Comparison of ENCODE assay signal across 15 cellular contexts in genomic region chr4:113524505-113525186, GRCh38.
DNase-seq lines count a peak whose midpoint lies in the region; ATAC-seq and TF ChIP-seq lines count a peak whose summit lies in the region.
"Had no signal": no experiment of that assay in that cellular context is flagged by ENCODE, and none has a peak within 500 bp of the region (broad histone marks: within the 10 kb centered on the region; RNA-seq: fewer than 3 reads in every experiment).

No MANE protein-coding gene starts in this region.

- intact Hi-C loops in transverse colon (cut with DNase I; ENCODE audit: low total_unique reads) = no loop called here

- H3K9ac ChIP-seq in OCI-LY3 (ENCODE audit: low read length) (peak overlapping the region; percentile 7; the same call in 1 of the 2 replicates), H9 (ENCODE audit: extremely low read depth, insufficient read length, low read length) (no peak overlapping the region), mesenchymal stem cell (ENCODE audit: low read length) (no peak overlapping the region)

- H3K27me3 ChIP-seq in OCI-LY3 (ENCODE audit: low read depth, low read length) (no peaks in the 10 kb centered on the region), H9 (ENCODE audit: insufficient read depth, low read length) (no peaks in the 10 kb centered on the region), transverse colon (no peaks in the 10 kb centered on the region), mesenchymal stem cell (ENCODE audit: control insufficient read depth in 1 of 2, insufficient read depth in 1 of 2, low read length in 2 of 2) (no peaks in the 10 kb centered on the region)
- H3K27me3 ChIP-seq: tibial nerve had no signal

- peaks cover 0 to 10% of the 10 kb centered on the region in 2 experiments; a peak in 2 of 4 replicates for H3K4me1 Mint-ChIP-seq in H9

- no peak overlapping the region for H2AK5ac ChIP-seq in H9 (ENCODE audit: insufficient read length, low read length)
- no peak overlapping the region for H2AK5ac ChIP-seq in mesenchymal stem cell (ENCODE audit: low read length, severe bottlenecking)

- no peak overlapping the region for H2BK12ac ChIP-seq in H9 (ENCODE audit: insufficient read length, low read depth, low read length)
- no peak overlapping the region for H2BK12ac ChIP-seq in mesenchymal stem cell (ENCODE audit: low read length in 2 of 2)

- no peak overlapping the region for H3K4me3 Mint-ChIP-seq in H9
- H3K4me3 Mint-ChIP-seq: CD4-positive, CD25-positive, alpha-beta regulatory T cell had no signal

- no CpG with 5 or more reads among the region's 2 CpGs for WGBS in H9 (ENCODE audit: extremely low coverage, insufficient read length, low lambda C conversion rate)
- WGBS in transverse colon (ENCODE audit: low coverage in 1 of 2), 2 donors = 88 to 100% methylated on average over 2 of the region's 2 CpGs
- 100% methylated on average over 1 of the region's 2 CpGs for WGBS in mesenchymal stem cell

- no peak overlapping the region for H3K56ac ChIP-seq in H9 (ENCODE audit: insufficient read length, low read depth, low read length)

- no peaks in the 10 kb centered on the region for H3K27me3 Mint-ChIP-seq in H9 (ENCODE audit: low read depth)
- H3K27me3 Mint-ChIP-seq: CD4-positive, CD25-positive, alpha-beta regulatory T cell had no signal

- ATAC-seq in GM18867 (IDR thresholded peaks at IDR 0.05; ENCODE audit: unreplicated experiment) = peak; percentile 51
- peak; percentile 2 for ATAC-seq in GM19468 (IDR thresholded peaks at IDR 0.05; ENCODE audit: extremely low read depth, unreplicated experiment)
- ATAC-seq in HG02938 (IDR thresholded peaks at IDR 0.05; ENCODE audit: unreplicated experiment) = peak; percentile 43
- ATAC-seq: HCT116, right cardiac atrium had no signal

- H3K23me2 ChIP-seq in H9 (ENCODE audit: insufficient read length, low read depth, low read length, poor library complexity, severe bottlenecking) = no peaks in the 10 kb centered on the region

- H2BK15ac ChIP-seq in H9 (ENCODE audit: low read depth, low read length) = no peak overlapping the region
- no peak overlapping the region for H2BK15ac ChIP-seq in mesenchymal stem cell (ENCODE audit: low read depth, poor library complexity, severe bottlenecking)

- no peak overlapping the region for H2BK20ac ChIP-seq in H9 (ENCODE audit: low read depth, low read length, poor library complexity, severe bottlenecking)

- no peak overlapping the region for H3K27ac Mint-ChIP-seq in H9

- H3K79me2 ChIP-seq in OCI-LY3 (ENCODE audit: low read length) (no peaks in the 10 kb centered on the region), H9 (ENCODE audit: insufficient read depth, low read length) (no peaks in the 10 kb centered on the region)

- H3K4me2 ChIP-seq in OCI-LY3 (ENCODE audit: low read length) (peak overlapping the region; percentile 54), H9 (ENCODE audit: insufficient read depth, insufficient read length, low read length) (no peak overlapping the region), mesenchymal stem cell (ENCODE audit: low read length, poor library complexity, severe bottlenecking) (no peak overlapping the region)

- no peak overlapping the region for H2BK5ac ChIP-seq in H9 (ENCODE audit: insufficient read length, low read length)
- no peak overlapping the region for H2BK5ac ChIP-seq in mesenchymal stem cell (ENCODE audit: low read depth, low read length, poor library complexity, severe bottlenecking)

- DNase-seq in H9 (no peak), transverse colon (no peak), mesenchymal stem cell (no peak)
- no peak for DNase-seq in stimulated activated CD4-positive, alpha-beta T cell treated with anti-CD3 and anti-CD28 coated beads, Interleukin-15, amount 100 ng/mL, for 24 hours
- DNase-seq: activated effector memory CD4-positive, alpha-beta T cell treated with Interleukin-2 at 50 U/mL for 16 hours; caudate nucleus; right cardiac atrium; RPMI8226 had no signal

- H2BK120ac ChIP-seq in H9 (ENCODE audit: low read depth, low read length, poor library complexity, severe bottlenecking) (no peak overlapping the region), mesenchymal stem cell (ENCODE audit: low read depth, low read length) (no peak overlapping the region)

- TF ChIP-seq CTCF in OCI-LY3 (IDR thresholded peaks at IDR 0.05; ENCODE audit: low read depth, low read length) (no peak), H9 (conservative IDR thresholded peaks at IDR 0.05) (no peak), transverse colon (IDR thresholded peaks at IDR 0.05) (no peak)

- TF ChIP-seq EP300 in transverse colon (IDR thresholded peaks at IDR 0.05; ENCODE audit: low read depth) = no peak

- H3K27ac ChIP-seq in OCI-LY3 (ENCODE audit: low read length) (peak overlapping the region; percentile 75), H9 (ENCODE audit: insufficient read length, low read depth, low read length) (no peak overlapping the region), transverse colon (no peak overlapping the region), mesenchymal stem cell (ENCODE audit: low read length, poor library complexity, severe bottlenecking) (no peak overlapping the region)
- H3K27ac ChIP-seq: tibial nerve had no signal

- in situ Hi-C loops in transverse colon (cut with MboI; ENCODE audit: low pct_ligation_motif_present in 1 of 4, low pct_unique_long_range_greater_than_20kb in 1 of 4, low sequenced_read_pairs in 3 of 4) = no loop called here

- H4K5ac ChIP-seq in H9 (ENCODE audit: insufficient read length, low read depth, low read length) = no peak overlapping the region

- H3K23ac ChIP-seq in H9 (ENCODE audit: insufficient read length, low read depth, low read length) (no peak overlapping the region), mesenchymal stem cell (ENCODE audit: low read length in 2 of 2) (no peak overlapping the region)

- H3K36me3 ChIP-seq in OCI-LY3 (replicated peaks; ENCODE audit: low read depth, low read length) = peaks cover 3% of the 10 kb centered on the region
- peaks cover 0 to 12% (median 0%) of the 10 kb centered on the region in 4 donors for H3K36me3 ChIP-seq in transverse colon
- peaks cover 9 to 98% of the 10 kb centered on the region in 2 experiments for H3K36me3 ChIP-seq in mesenchymal stem cell (ENCODE audit: control insufficient read depth in 1 of 2, insufficient read depth in 2 of 2, low read depth in 1 of 2, low read length in 2 of 2)

- no peak overlapping the region for H4K91ac ChIP-seq in H9 (ENCODE audit: insufficient read length, low read depth, low read length)
- H4K91ac ChIP-seq in mesenchymal stem cell (ENCODE audit: low read length) = no peak overlapping the region

- H3K4me1 ChIP-seq in OCI-LY3 (ENCODE audit: low read length) (peaks cover 34% of the 10 kb centered on the region), H9 (ENCODE audit: insufficient read depth, low read length) (no peaks in the 10 kb centered on the region; the same call in 1 of the 2 replicates), transverse colon (no peaks in the 10 kb centered on the region), mesenchymal stem cell (ENCODE audit: control insufficient read depth, insufficient read depth, low read depth, low read length) (peaks cover 2% of the 10 kb centered on the region)
- H3K4me1 ChIP-seq: tibial nerve had no signal

- no peak overlapping the region for H4K8ac ChIP-seq in H9 (replicated peaks; ENCODE audit: insufficient read length, low read depth, low read length)
- no peak overlapping the region for H4K8ac ChIP-seq in mesenchymal stem cell (ENCODE audit: low read length)

- H3K9me3 Mint-ChIP-seq in H9 = no peaks in the 10 kb centered on the region
- H3K9me3 Mint-ChIP-seq: CD4-positive, CD25-positive, alpha-beta regulatory T cell had no signal

- TF ChIP-seq POLR2A in transverse colon (IDR thresholded peaks at IDR 0.05) = no peak

- H3K4me3 ChIP-seq in OCI-LY3 (ENCODE audit: low read length) = peak overlapping the region; percentile 33; the same call in 1 of the 2 replicates
- H3K4me3 ChIP-seq in transverse colon = no peak overlapping the region
- H3K4me3 ChIP-seq in mesenchymal stem cell (ENCODE audit: insufficient read depth in 1 of 2, low read depth in 1 of 2, low read length in 2 of 2) = no peak overlapping the region
- H3K4me3 ChIP-seq: tibial nerve had no signal

- H3K36me3 Mint-ChIP-seq in H9 (ENCODE audit: insufficient read depth in 1 of 3, low read depth in 3 of 3) = no peaks in the 10 kb centered on the region

- H3K14ac ChIP-seq in H9 (ENCODE audit: insufficient read depth, low read length) (no peak overlapping the region), mesenchymal stem cell (ENCODE audit: low read length in 2 of 2) (no peak overlapping the region)

- H4K20me1 ChIP-seq in OCI-LY3 (ENCODE audit: insufficient read depth, low read length) = no peaks in the 10 kb centered on the region
- no peaks in the 10 kb centered on the region for H4K20me1 ChIP-seq in H9 (ENCODE audit: control insufficient read depth, insufficient read depth, insufficient read length)

- no peak overlapping the region for H3T11ph ChIP-seq in H9 (ENCODE audit: low read length)

- H2AFZ ChIP-seq in OCI-LY3 (ENCODE audit: low read depth, low read length) (no peak overlapping the region; the same call in 1 of the 2 replicates), H9 (ENCODE audit: low read length) (no peak overlapping the region), mesenchymal stem cell (ENCODE audit: low read depth, low read length) (no peak overlapping the region)

- H3K4ac ChIP-seq in H9 (ENCODE audit: low read depth, low read length) (no peak overlapping the region), mesenchymal stem cell (ENCODE audit: low read depth in 1 of 2, low read length in 2 of 2) (no peak overlapping the region)

- H3K18ac ChIP-seq in H9 (ENCODE audit: insufficient read length, low read depth, low read length) = no peak overlapping the region
- H3K18ac ChIP-seq in mesenchymal stem cell (ENCODE audit: low read depth in 1 of 2, low read length in 2 of 2) = no peak overlapping the region

- H3K79me1 ChIP-seq in H9 (ENCODE audit: insufficient read depth, low read depth, low read length, poor library complexity, severe bottlenecking) (no peaks in the 10 kb centered on the region), mesenchymal stem cell (replicated peaks; ENCODE audit: low read length, poor library complexity, severe bottlenecking) (peaks cover 16% of the 10 kb centered on the region)

- no peaks in the 10 kb centered on the region for H3K9me3 ChIP-seq in OCI-LY3 (ENCODE audit: insufficient read depth, low read length)
- no peaks in the 10 kb centered on the region for H3K9me3 ChIP-seq in H9 (ENCODE audit: control insufficient read depth, low read depth, low read length)
- no peaks in the 10 kb centered on the region for H3K9me3 ChIP-seq in transverse colon
- no peaks in the 10 kb centered on the region for H3K9me3 ChIP-seq in mesenchymal stem cell (ENCODE audit: control insufficient read depth, low read length)
- H3K9me3 ChIP-seq: tibial nerve had no signal
